8 cellular contexts compared by ENCODE assay signal in genomic region chr15:31328999-31329639, GRCh38. TPM values are rescaled to one million over a fixed set of nuclear protein-coding genes. Genes with fewer than 3 reads are reported as not detected.
A peak's percentile ranks its signal among the peaks of the same experiment; 100 is the strongest.
DNase-seq lines count a peak whose midpoint lies in the region; ATAC-seq and TF ChIP-seq lines count a peak whose summit lies in the region.

No MANE protein-coding gene starts in this region.

- DNase-seq in NCI-H526 (lab: John Stamatoyannopoulos, UW) (peak; percentile 57 to 63), NCI-H526 treated with DMSO at 0.1 percent for 48 hours (lab: John Stamatoyannopoulos, UW) (no peak), SK-N-MC (ENCODE audit: low read depth, low spot score) (no peak), epithelial cell of esophagus (ENCODE audit: low read depth) (peak; percentile 32), osteoblast (ENCODE audit: insufficient read length, low spot score, missing footprints) (peak; percentile 77), NCI-H1105 (lab: John Stamatoyannopoulos, UW) (no peak), GOT3 (lab: John Stamatoyannopoulos, UW) (no peak), sciatic nerve (ENCODE audit: low spot score) (no peak)

- H3K9me3 ChIP-seq in SK-N-MC (ENCODE audit: low read depth, low read length) (no peaks in the 10 kb centered on the region), osteoblast (ENCODE audit: low read depth, low read length) (no peaks in the 10 kb centered on the region)

- H2AFZ ChIP-seq in osteoblast (ENCODE audit: low read length) = no peak overlapping the region

- H3K4me1 ChIP-seq in osteoblast (ENCODE audit: insufficient read depth, low read length) = peaks cover 16% of the 10 kb centered on the region

- no peak overlapping the region for H3K27ac ChIP-seq in SK-N-MC
- H3K27ac ChIP-seq in osteoblast (ENCODE audit: low read depth, low read length) = peak overlapping the region; percentile 66

- ATAC-seq in sciatic nerve = no peak

- peak overlapping the region; percentile 68 for H3K9ac ChIP-seq in SK-N-MC (ENCODE audit: insufficient read length)

- H3K27me3 ChIP-seq in osteoblast (ENCODE audit: insufficient read depth, low read length) = no peaks in the 10 kb centered on the region

- peaks cover 65% of the 10 kb centered on the region for H3K79me2 ChIP-seq in osteoblast (ENCODE audit: insufficient read depth, low read length)

- peaks cover 39% of the 10 kb centered on the region for H4K20me1 ChIP-seq in osteoblast (ENCODE audit: insufficient read depth, low read length)

- H3K36me3 ChIP-seq in SK-N-MC (ENCODE audit: insufficient read depth, low read length) (no peaks in the 10 kb centered on the region), osteoblast (ENCODE audit: insufficient read depth, low read length) (no peaks in the 10 kb centered on the region)

- intact Hi-C loops in sciatic nerve (cut with DNase I) = loop anchor here (1.0 to 10.0 kb wide), 2 partner anchors 22 to 114 kb away; no protein-coding TSS in a partner anchor

- no peak for TF ChIP-seq CTCF in epithelial cell of esophagus (IDR thresholded peaks at IDR 0.05; ENCODE audit: insufficient read depth, low read depth, low read length, missing control alignments)
- TF ChIP-seq CTCF in osteoblast (IDR thresholded peaks at IDR 0.05; ENCODE audit: extremely low read depth, low read depth, low read length) = no peak

- H3K4me3 ChIP-seq in SK-N-MC (peak overlapping the region; percentile 90), epithelial cell of esophagus (ENCODE audit: low read length) (peak overlapping the region; percentile 66), osteoblast (ENCODE audit: insufficient read depth, low read length) (peak overlapping the region; percentile 89)

- H3K4me2 ChIP-seq in osteoblast (ENCODE audit: insufficient read depth, low read length) = peak overlapping the region; percentile 94

RNA-seq across cellular contexts. Expression of gene KLF13, which starts 2.5 kb away (rescaled TPM):
- total RNA-seq in osteoblast = 53.3 and 58.6 TPM in 2 replicates
- 85.9 TPM for total RNA-seq in sciatic nerve

Comparison
In these comparisons a context has a peak if more than half of its experiments do, and no peak if none do; other contexts are left out.
1. DNase-seq: peak in NCI-H526 (2 of 2), epithelial cell of esophagus (single experiment) and osteoblast (single experiment); none in NCI-H526 treated with DMSO at 0.1 percent for 48 hours (single experiment), SK-N-MC (single experiment), NCI-H1105 (single experiment), GOT3 (single experiment) and sciatic nerve (single experiment).
2. Peak in every context shown above with its lines, with median percentiles within 50 percentile points of each other: H3K4me3 ChIP-seq.